Comparison of ENCODE assay signal across 1 cellular context in the genomic region with DNA sequence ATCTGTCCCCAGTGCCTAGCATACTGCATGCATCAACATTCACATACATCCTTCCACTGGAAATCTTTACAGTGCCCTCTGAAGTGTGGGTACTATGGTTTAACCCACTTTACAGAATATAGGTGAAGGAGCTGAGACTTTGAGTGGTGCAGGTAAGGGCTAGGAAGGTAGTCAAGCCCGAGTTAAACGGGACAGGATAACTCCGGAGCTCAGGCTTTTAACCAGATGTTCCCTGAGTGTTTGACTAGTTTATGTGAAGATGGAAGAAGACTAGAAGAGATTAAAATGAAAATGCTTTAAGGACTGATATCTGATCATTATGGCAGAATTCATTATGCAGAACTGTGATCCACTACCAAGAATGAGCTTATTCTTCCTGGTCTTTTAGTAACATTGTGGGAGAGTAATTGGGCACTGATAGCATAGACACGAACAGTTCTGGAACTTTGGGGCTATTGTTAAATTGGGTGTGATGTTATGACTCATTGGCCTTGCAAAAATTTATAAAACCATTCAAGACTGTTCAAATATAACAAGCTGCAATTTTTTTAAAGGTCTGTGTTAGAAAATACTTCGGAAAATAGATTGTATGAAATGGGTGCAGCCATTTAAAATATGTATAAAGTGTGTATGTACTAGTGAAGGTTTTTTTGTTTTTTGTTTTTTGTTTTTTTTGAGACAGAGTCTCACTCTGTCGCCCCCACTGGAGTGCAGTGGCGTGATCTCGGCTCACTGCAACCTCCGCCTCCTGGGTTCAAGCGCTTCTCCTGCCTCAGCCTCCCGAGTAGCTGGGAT.
TF ChIP-seq lines count a peak whose summit lies in the region.

No MANE protein-coding gene starts in this region.

TF ChIP-seq in WTC11, 78 proteins besides CTCF, POLR2A, EP300 and RAD21 (continued from another document):
- TF ChIP-seq AR (CRISPR knock-in tag; IDR thresholded peaks at IDR 0.05): no peak
- no peak for TF ChIP-seq SOX15 (CRISPR knock-in tag; IDR thresholded peaks at IDR 0.05)
- no peak for TF ChIP-seq FOXP1 (CRISPR knock-in tag; IDR thresholded peaks at IDR 0.05; ENCODE audit: borderline replicate concordance)
- TF ChIP-seq ATF3 (CRISPR knock-in tag; conservative IDR thresholded peaks at IDR 0.05): no peak
- TF ChIP-seq USF1 (CRISPR knock-in tag; IDR thresholded peaks at IDR 0.05): no peak
- TF ChIP-seq, protein P1, sequence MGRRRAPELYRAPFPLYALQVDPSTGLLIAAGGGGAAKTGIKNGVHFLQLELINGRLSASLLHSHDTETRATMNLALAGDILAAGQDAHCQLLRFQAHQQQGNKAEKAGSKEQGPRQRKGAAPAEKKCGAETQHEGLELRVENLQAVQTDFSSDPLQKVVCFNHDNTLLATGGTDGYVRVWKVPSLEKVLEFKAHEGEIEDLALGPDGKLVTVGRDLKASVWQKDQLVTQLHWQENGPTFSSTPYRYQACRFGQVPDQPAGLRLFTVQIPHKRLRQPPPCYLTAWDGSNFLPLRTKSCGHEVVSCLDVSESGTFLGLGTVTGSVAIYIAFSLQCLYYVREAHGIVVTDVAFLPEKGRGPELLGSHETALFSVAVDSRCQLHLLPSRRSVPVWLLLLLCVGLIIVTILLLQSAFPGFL (CRISPR knock-in tag; IDR thresholded peaks at IDR 0.05; ENCODE audit: borderline replicate concordance): no peak
- no peak for TF ChIP-seq ATF6 (CRISPR knock-in tag; IDR thresholded peaks at IDR 0.05)
- TF ChIP-seq OVOL2 (CRISPR knock-in tag; IDR thresholded peaks at IDR 0.05; ENCODE audit: borderline replicate concordance): no peak
- TF ChIP-seq GRHL2 (CRISPR knock-in tag; IDR thresholded peaks at IDR 0.05; ENCODE audit: insufficient replicate concordance, severe bottlenecking): no peak
- TF ChIP-seq IRF2 (CRISPR knock-in tag; IDR thresholded peaks at IDR 0.05; ENCODE audit: borderline replicate concordance, low read depth): no peak
